In the genomic region with DNA sequence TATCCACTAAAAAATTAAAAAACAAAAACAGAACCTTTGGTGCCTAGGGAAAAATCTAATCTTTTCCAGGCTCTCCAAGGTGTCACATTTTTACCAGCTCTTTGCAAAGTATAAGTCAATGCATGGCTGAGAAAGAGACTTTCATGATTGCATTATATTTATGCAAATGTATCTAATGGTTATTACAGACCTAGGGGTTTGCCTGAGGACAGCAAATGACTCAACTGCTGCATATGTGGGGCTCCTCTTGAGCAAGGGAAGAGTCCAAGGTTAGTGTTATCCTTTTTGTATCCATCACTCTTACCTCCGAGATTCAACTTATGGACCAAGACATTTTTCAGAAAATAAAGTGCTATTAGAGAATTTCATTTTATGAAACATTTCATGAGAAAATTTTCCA, we compare ENCODE assay signal across 30 cellular contexts.
DNase-seq lines count a peak whose midpoint lies in the region; ATAC-seq, FAIRE-seq and TF ChIP-seq lines count a peak whose summit lies in the region.
"Had no signal": no experiment of that assay in that cellular context is flagged by ENCODE, and none has a peak within 500 bp of the region (broad histone marks: within the 10 kb centered on the region; RNA-seq: fewer than 3 reads in every experiment).

No MANE protein-coding gene starts in this region.

- ATAC-seq in esophagus mucosa = peak; percentile 27
- ATAC-seq in pancreas = no peak
- ATAC-seq: gastroesophageal sphincter, left lung had no signal

- peak; percentile 11 for DNase-seq in activated CD4-positive, alpha-beta T cell treated with anti-CD3 and anti-CD28 coated beads, Interleukin-2, amount 10 ng/mL, durations not matched to agents 24 days and 14 days
- DNase-seq in activated CD4-positive, alpha-beta T cell treated with anti-CD3 and anti-CD28 coated beads for 48 hours = no peak
- peak; percentile 11 for DNase-seq in SK-MEL-5 (ENCODE audit: low read depth, low spot score)
- no peak for DNase-seq in NCI-H82 treated with DMSO at 0.1 percent for 48 hours (lab: John Stamatoyannopoulos, UW; ENCODE audit: unreplicated experiment)
- no peak for DNase-seq in NCI-H446 (lab: John Stamatoyannopoulos, UW)
- DNase-seq in pancreas = no peak
- DNase-seq in MV-4-11 (lab: John Stamatoyannopoulos, UW) = no peak
- DNase-seq: activated CD4-positive, alpha-beta memory T cell treated with anti-CD3 and anti-CD28 coated beads for 36 hours; activated CD4-positive, CD25-positive, alpha-beta regulatory T cell; activated CD8-positive, alpha-beta memory T cell treated with anti-CD3 and anti-CD28 coated beads, Interleukin-2, amount 50 U/mL, for 4 hours; activated naive CD4-positive, alpha-beta T cell treated with anti-CD3 and anti-CD28 coated beads, Interleukin-2, amount 50 U/mL, for 16 hours; CD4-positive, CD25-positive, alpha-beta regulatory T cell; DMS 273 treated with DMSO at 0.1 percent for 48 hours; immature natural killer cell; left lung; naive B cell; NCI-H1694; NCI-H510A treated with DMSO at 0.1 percent for 48 hours; NK-92 treated with Interleukin-12 subunit alpha and Interleukin-12 subunit beta, amount 100 ng/mL, for 24 hours; sigmoid colon; stimulated activated CD4-positive, alpha-beta T cell treated with anti-CD3 and anti-CD28 coated beads, Interleukin-4, amount 100 ng/mL, for 4 hours; stimulated activated naive CD4-positive, alpha-beta T cell; T-helper 1 cell; uterus had no signal

- H3K9me3 ChIP-seq in pancreas = no peaks in the 10 kb centered on the region
- H3K9me3 ChIP-seq: gastroesophageal sphincter, HAP-1, left lung, neutrophil, prostate gland, sigmoid colon, thoracic aorta, uterus had no signal

- H3K27ac ChIP-seq in pancreas = no peak overlapping the region
- H3K27ac ChIP-seq: left lung, neutrophil, sigmoid colon, thoracic aorta, uterus had no signal

- no peaks in the 10 kb centered on the region for H3K4me1 ChIP-seq in pancreas
- H3K4me1 ChIP-seq: HAP-1, left lung, sigmoid colon, uterus had no signal

- FAIRE-seq in pancreas (lab: Jason Lieb, UNC) = no peak

- H3K4me1 Mint-ChIP-seq in activated CD4-positive, alpha-beta T cell treated with anti-CD3 and anti-CD28 coated beads, Interleukin-2, amount 10 ng/mL, durations not matched to agents 24 days and 14 days = no peaks in the 10 kb centered on the region
- H3K4me1 Mint-ChIP-seq: CD4-positive, CD25-positive, alpha-beta regulatory T cell; immature natural killer cell; naive B cell had no signal

- TF ChIP-seq CTCF in pancreas (IDR thresholded peaks at IDR 0.05) = no peak

- no peaks in the 10 kb centered on the region for H3K36me3 Mint-ChIP-seq in activated CD4-positive, alpha-beta T cell treated with anti-CD3 and anti-CD28 coated beads, Interleukin-2, amount 10 ng/mL, durations not matched to agents 24 days and 14 days (ENCODE audit: low read depth)
- H3K36me3 Mint-ChIP-seq: activated CD4-positive, alpha-beta memory T cell treated with anti-CD3 and anti-CD28 coated beads for 36 hours; CD4-positive, CD25-positive, alpha-beta regulatory T cell; immature natural killer cell; naive B cell had no signal

- no peaks in the 10 kb centered on the region for H3K9me3 Mint-ChIP-seq in activated CD4-positive, alpha-beta T cell treated with anti-CD3 and anti-CD28 coated beads, Interleukin-2, amount 10 ng/mL, durations not matched to agents 24 days and 14 days
- H3K9me3 Mint-ChIP-seq: activated CD4-positive, alpha-beta memory T cell treated with anti-CD3 and anti-CD28 coated beads for 36 hours; immature natural killer cell had no signal

- 56 to 73% methylated on average over 1 of the region's 1 CpG for WGBS in pancreas, 2 donors

- H3K4me3 ChIP-seq in pancreas = no peak overlapping the region
- H3K4me3 ChIP-seq: gastroesophageal sphincter, HAP-1, left lung, prostate gland, sigmoid colon, thoracic aorta, uterus had no signal

- intact Hi-C loops in activated CD4-positive, alpha-beta T cell treated with anti-CD3 and anti-CD28 coated beads, Interleukin-2, amount 10 ng/mL, durations not matched to agents 24 days and 14 days (cut with micrococcal nuclease) = no loop called here
- intact Hi-C loops in pancreas (cut with DNase I) = no loop called here

- H3K27me3 ChIP-seq in pancreas = no peaks in the 10 kb centered on the region
- H3K27me3 ChIP-seq: gastroesophageal sphincter, left lung, neutrophil, sigmoid colon, uterus had no signal

- H3K27ac Mint-ChIP-seq in activated CD4-positive, alpha-beta T cell treated with anti-CD3 and anti-CD28 coated beads, Interleukin-2, amount 10 ng/mL, durations not matched to agents 24 days and 14 days = no peak overlapping the region
- H3K27ac Mint-ChIP-seq: activated CD4-positive, alpha-beta memory T cell treated with anti-CD3 and anti-CD28 coated beads for 36 hours; CD4-positive, CD25-positive, alpha-beta regulatory T cell; immature natural killer cell; naive B cell had no signal

- no peaks in the 10 kb centered on the region for H3K27me3 Mint-ChIP-seq in activated CD4-positive, alpha-beta T cell treated with anti-CD3 and anti-CD28 coated beads, Interleukin-2, amount 10 ng/mL, durations not matched to agents 24 days and 14 days

- H3K36me3 ChIP-seq in pancreas = no peaks in the 10 kb centered on the region
- H3K36me3 ChIP-seq: gastroesophageal sphincter, HAP-1, left lung, neutrophil, prostate gland, sigmoid colon, thoracic aorta, uterus had no signal

- in situ Hi-C loops in SK-MEL-5 (cut with HindIII; ENCODE audit: low pct_unique_long_range_greater_than_20kb, low sequenced_read_pairs) = no loop called here

- no peak overlapping the region for H3K4me3 Mint-ChIP-seq in activated CD4-positive, alpha-beta T cell treated with anti-CD3 and anti-CD28 coated beads, Interleukin-2, amount 10 ng/mL, durations not matched to agents 24 days and 14 days
- H3K4me3 Mint-ChIP-seq: activated CD4-positive, alpha-beta memory T cell treated with anti-CD3 and anti-CD28 coated beads for 36 hours; CD4-positive, CD25-positive, alpha-beta regulatory T cell; immature natural killer cell had no signal

Comparison
In these comparisons a context has a peak if more than half of its experiments do, and no peak if none do; other contexts are left out.
1. DNase-seq: peak in activated CD4-positive, alpha-beta T cell treated with anti-CD3 and anti-CD28 coated beads, Interleukin-2, amount 10 ng/mL, durations not matched to agents 24 days and 14 days (single experiment) and SK-MEL-5 (single experiment); none in activated CD4-positive, alpha-beta T cell treated with anti-CD3 and anti-CD28 coated beads for 48 hours (single experiment), NCI-H82 treated with DMSO at 0.1 percent for 48 hours (single experiment), NCI-H446 (0 of 2), pancreas (0 of 6) and MV-4-11 (single experiment).